1 cellular context compared by ENCODE assay signal in the genomic region with DNA sequence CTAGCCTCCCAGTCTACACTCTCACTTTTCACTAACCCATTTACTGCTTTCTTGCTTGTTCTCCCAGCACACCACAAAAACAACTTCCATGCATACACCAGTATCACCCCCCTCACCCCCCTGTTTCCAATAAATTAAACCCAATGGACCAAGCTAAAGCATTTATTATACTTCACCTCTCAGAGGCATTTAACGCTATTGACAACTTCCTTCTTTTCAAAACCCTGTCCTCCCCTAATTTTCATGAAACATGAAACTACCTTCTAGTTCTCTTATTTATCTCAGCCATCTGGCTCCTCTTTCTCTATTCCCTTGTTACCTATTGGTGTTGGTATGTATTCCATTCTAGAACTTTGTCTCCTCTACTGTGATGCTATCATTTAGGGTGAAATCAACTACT.
TF ChIP-seq lines count a peak whose summit lies in the region.

No MANE protein-coding gene starts in this region.

TF ChIP-seq in SK-N-SH treated with all-trans-retinoic acid at 6 μM for 48 hours, 23 proteins besides CTCF, POLR2A, EP300 and RAD21 (continued from another document):
- TF ChIP-seq, protein P1, sequence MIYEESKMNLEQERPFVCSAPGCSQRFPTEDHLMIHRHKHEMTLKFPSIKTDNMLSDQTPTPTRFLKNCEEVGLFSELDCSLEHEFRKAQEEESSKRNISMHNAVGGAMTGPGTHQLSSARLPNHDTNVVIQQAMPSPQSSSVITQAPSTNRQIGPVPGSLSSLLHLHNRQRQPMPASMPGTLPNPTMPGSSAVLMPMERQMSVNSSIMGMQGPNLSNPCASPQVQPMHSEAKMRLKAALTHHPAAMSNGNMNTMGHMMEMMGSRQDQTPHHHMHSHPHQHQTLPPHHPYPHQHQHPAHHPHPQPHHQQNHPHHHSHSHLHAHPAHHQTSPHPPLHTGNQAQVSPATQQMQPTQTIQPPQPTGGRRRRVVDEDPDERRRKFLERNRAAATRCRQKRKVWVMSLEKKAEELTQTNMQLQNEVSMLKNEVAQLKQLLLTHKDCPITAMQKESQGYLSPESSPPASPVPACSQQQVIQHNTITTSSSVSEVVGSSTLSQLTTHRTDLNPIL (CRISPR knock-in tag; IDR thresholded peaks at IDR 0.05; ENCODE audit: low read depth): no peak
